In the genomic region with DNA sequence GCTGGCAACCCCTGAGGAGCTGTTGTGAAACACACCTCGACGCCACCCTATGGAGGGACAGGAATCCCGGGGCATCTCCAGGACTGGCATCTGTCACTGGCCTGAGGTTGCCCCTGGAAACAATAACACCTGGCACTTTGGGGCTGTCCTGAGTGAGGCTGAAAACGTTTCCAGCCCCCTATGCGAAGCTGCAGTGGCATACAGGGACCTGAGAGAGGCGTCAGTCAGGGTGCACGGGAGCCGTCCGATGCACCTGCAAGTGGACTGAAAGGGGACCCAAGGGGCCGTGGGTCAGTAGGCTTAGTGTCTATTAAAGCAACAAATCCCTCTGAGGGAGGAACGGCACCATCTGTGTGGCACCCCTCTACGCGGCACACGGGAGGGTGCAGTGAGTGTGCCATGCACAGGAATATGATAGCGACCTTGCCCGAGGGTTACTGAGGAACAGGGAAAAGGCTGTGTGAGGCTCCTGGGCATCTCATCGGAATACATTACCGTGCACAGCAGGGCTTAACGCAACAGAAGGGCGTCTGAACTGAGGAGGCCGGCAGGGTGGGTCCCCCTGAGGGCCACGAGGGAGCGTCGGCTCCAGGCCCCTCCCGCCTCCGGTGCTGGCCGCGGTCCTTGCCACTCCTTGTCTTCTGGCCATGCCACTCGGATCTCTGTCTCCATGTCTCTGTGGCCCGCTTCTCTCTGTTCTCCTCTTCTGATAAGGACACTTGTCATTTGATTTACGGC, we compare ENCODE assay signal across 23 cellular contexts. TPM values are rescaled to one million over a fixed set of nuclear protein-coding genes. Genes with fewer than 3 reads are reported as not detected.
"Had no signal": no experiment of that assay in that cellular context is flagged by ENCODE, and none has a peak within 500 bp of the region (broad histone marks: within the 10 kb centered on the region; RNA-seq: fewer than 3 reads in every experiment).

No MANE protein-coding gene starts in this region.

- H3K9me3 ChIP-seq: ascending aorta, neutrophil, testis had no signal

- H3K27me3 ChIP-seq: ascending aorta, neutrophil, testis had no signal

- ATAC-seq: effector memory CD8-positive, alpha-beta T cell; naive thymus-derived CD4-positive, alpha-beta T cell; stimulated activated naive CD8-positive, alpha-beta T cell treated with anti-CD3 and anti-CD28 coated beads, Interleukin-15, amount 100 ng/mL, for 72 hours; WTC11 had no signal

- H3K4me1 ChIP-seq: testis had no signal

- H3K4me3 ChIP-seq: ascending aorta, skin epidermis, testis had no signal

- H3K27ac ChIP-seq: ascending aorta, epithelial cell of prostate, neutrophil, skin epidermis, testis had no signal

- DNase-seq: activated CD4-positive, alpha-beta memory T cell treated with anti-CD3 and anti-CD28 coated beads, Interleukin-2, amount 10 ng/mL, durations not matched to agents 7 days and 5 days; activated CD4-positive, alpha-beta T cell treated with anti-CD3 and anti-CD28 coated beads for 4 hours; activated naive CD4-positive, alpha-beta T cell treated with anti-CD3 and anti-CD28 coated beads, Interleukin-2, amount 10 ng/mL, durations not matched to agents 7 days and 5 days; activated T-cell treated with anti-CD3 and anti-CD28 coated beads, Interleukin-2, amount 50 U/mL, for 24 hours; dermis blood vessel endothelial cell; effector memory CD8-positive, alpha-beta T cell; foreskin melanocyte; head of caudate nucleus; naive thymus-derived CD4-positive, alpha-beta T cell; retina; stimulated activated naive CD8-positive, alpha-beta T cell treated with anti-CD3 and anti-CD28 coated beads, Interleukin-15, amount 100 ng/mL, for 72 hours; testis had no signal

- H3K36me3 ChIP-seq: ascending aorta, neutrophil had no signal

RNA-seq across cellular contexts. Expression of gene FOXL3, which starts 50.4 kb away (rescaled TPM):
- total RNA-seq: activated CD4-positive, alpha-beta memory T cell treated with anti-CD3 and anti-CD28 coated beads, Interleukin-2, amount 10 ng/mL, durations not matched to agents 7 days and 5 days; ascending aorta; bronchial epithelial cell; cerebellum; dermis blood vessel endothelial cell; fibroblast of lung; lung microvascular endothelial cell; naive thymus-derived CD4-positive, alpha-beta T cell; T-helper 1 cell treated with Interleukin-12 subunit alpha and Interleukin-12 subunit beta and Interleukin-4 antibody, amounts not matched to agents 30 ng/mL and 1 ng/mL, for 36 hours; ureter; WTC11 had no signal
